19 cellular contexts compared by ENCODE assay signal in the genomic region with DNA sequence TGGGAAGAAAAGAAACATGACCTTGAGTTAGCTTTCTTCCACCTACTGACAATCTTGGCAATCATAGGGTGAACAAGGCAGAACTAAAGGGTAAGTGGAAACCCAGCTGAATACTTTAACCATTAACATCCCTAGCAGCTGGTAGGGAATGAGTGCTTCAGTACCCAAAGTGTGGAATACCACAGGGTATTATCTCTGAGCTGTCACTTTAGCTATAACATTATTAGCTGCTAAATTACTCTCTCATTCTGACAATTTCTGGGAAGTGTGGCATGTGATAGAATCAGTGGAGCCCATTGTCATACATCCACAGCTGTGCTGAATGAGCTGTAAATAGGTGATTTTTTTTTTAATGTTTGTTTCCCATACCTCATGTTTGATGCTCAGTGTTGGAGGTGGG.
DNase-seq lines count a peak whose midpoint lies in the region; ATAC-seq, FAIRE-seq and TF ChIP-seq lines count a peak whose summit lies in the region.
"Had no signal": no experiment of that assay in that cellular context is flagged by ENCODE, and none has a peak within 500 bp of the region (broad histone marks: within the 10 kb centered on the region; RNA-seq: fewer than 3 reads in every experiment).

No MANE protein-coding gene starts in this region.

- no peaks in the 10 kb centered on the region for H3K79me2 ChIP-seq in GM23338 (replicated peaks; ENCODE audit: insufficient read depth)
- no peaks in the 10 kb centered on the region for H3K79me2 ChIP-seq in endothelial cell of umbilical vein (ENCODE audit: control insufficient read depth, insufficient read depth, low read length)

- FAIRE-seq in endothelial cell of umbilical vein (lab: Jason Lieb, UNC): no peak
- FAIRE-seq: GM12891, GM18507, H1 had no signal

- H3K9ac ChIP-seq in BLaER1 (no peak overlapping the region), endothelial cell of umbilical vein (replicated peaks; ENCODE audit: extremely low read depth, insufficient read depth, low read length) (no peak overlapping the region)

- H3K9me3 ChIP-seq in BLaER1 (no peaks in the 10 kb centered on the region), endothelial cell of umbilical vein (replicated peaks; ENCODE audit: control insufficient read depth, insufficient read depth, low read length) (no peaks in the 10 kb centered on the region)

- H3K4me3 ChIP-seq in BLaER1 (no peak overlapping the region), GM23338 (no peak overlapping the region), endothelial cell of umbilical vein (replicated peaks in 1 of 3; ENCODE audit: insufficient read depth in 1 of 3, low read depth in 1 of 3, low read length in 3 of 3) (no peak overlapping the region)

- H4K20me1 ChIP-seq in BLaER1 (no peaks in the 10 kb centered on the region), GM23338 (replicated peaks; ENCODE audit: insufficient read depth) (no peaks in the 10 kb centered on the region), endothelial cell of umbilical vein (replicated peaks; ENCODE audit: control insufficient read depth, extremely low read depth, insufficient read depth, low read length) (no peaks in the 10 kb centered on the region)

- H3K9me3 Mint-ChIP-seq in GM23338: no peaks in the 10 kb centered on the region

- intact Hi-C loops in endothelial cell of umbilical vein (cut with micrococcal nuclease): no loop called here

- no peaks in the 10 kb centered on the region for H3K27me3 Mint-ChIP-seq in GM23338 (ENCODE audit: insufficient read depth, low read depth, poor library complexity)
- H3K27me3 Mint-ChIP-seq: B cell; CD4-positive, alpha-beta memory T cell had no signal

- no peak for TF ChIP-seq POLR2A in endothelial cell of umbilical vein (IDR thresholded peaks at IDR 0.05; ENCODE audit: low read depth, low read length)

- no peaks in the 10 kb centered on the region for H3K9me2 ChIP-seq in GM23338 (ENCODE audit: insufficient read depth)

- H3K27ac ChIP-seq in BLaER1 (no peak overlapping the region), GM23338 (ENCODE audit: low read depth) (no peak overlapping the region), endothelial cell of umbilical vein (ENCODE audit: insufficient read depth, low read depth, low read length) (no peak overlapping the region)

- DNase-seq in GM23338 (ENCODE audit: low spot score) (no peak), endothelial cell of umbilical vein (ENCODE audit: low read depth, low spot score) (peak; percentile 12), pons (ENCODE audit: low spot score) (peak; percentile 8), left lobe of liver (ENCODE audit: low spot score) (no peak)
- DNase-seq in activated naive CD4-positive, alpha-beta T cell treated with Interleukin-2 at 50 U/mL for 16 hours: no peak
- DNase-seq: C1 segment of cervical spinal cord; Calu3; CD4-positive, alpha-beta memory T cell; COR-L47; DMS53; DMS79 treated with DMSO at 0.1 percent for 48 hours; GF-D8; H7 had no signal

- H3K4me2 ChIP-seq in BLaER1: peak overlapping the region; percentile 14; the same call in 1 of the 2 replicates
- no peak overlapping the region for H3K4me2 ChIP-seq in GM23338
- H3K4me2 ChIP-seq in endothelial cell of umbilical vein (ENCODE audit: insufficient read depth, low read length): no peak overlapping the region

- no peaks in the 10 kb centered on the region for H3K36me3 ChIP-seq in BLaER1
- H3K36me3 ChIP-seq in GM23338 (ENCODE audit: insufficient read depth): no peaks in the 10 kb centered on the region
- H3K36me3 ChIP-seq in endothelial cell of umbilical vein (ENCODE audit: control insufficient read depth in 2 of 2, extremely low read depth in 1 of 2, insufficient read depth in 2 of 2, low read length in 2 of 2): no peaks in the 10 kb centered on the region

- peak overlapping the region; percentile 30; the same call in 1 of the 2 replicates for H2AFZ ChIP-seq in GM23338
- no peak overlapping the region for H2AFZ ChIP-seq in endothelial cell of umbilical vein (ENCODE audit: low read depth, low read length)

- dilution Hi-C loops in endothelial cell of umbilical vein (cut with MboI; ENCODE audit: extremely low pct_ligation_motif_present, low sequenced_read_pairs): no loop called here

- H3K36me3 Mint-ChIP-seq in GM23338 (ENCODE audit: low read depth): no peaks in the 10 kb centered on the region
- H3K36me3 Mint-ChIP-seq: CD4-positive, alpha-beta memory T cell had no signal

- H3K27me3 ChIP-seq in BLaER1 (no peaks in the 10 kb centered on the region), GM23338 (ENCODE audit: insufficient read depth) (no peaks in the 10 kb centered on the region), endothelial cell of umbilical vein (ENCODE audit: control insufficient read depth in 2 of 2, insufficient read depth in 2 of 2, low read length in 2 of 2) (no peaks in the 10 kb centered on the region)

- POLR2A ChIA-PET in endothelial cell of umbilical vein (lab: Charles Lee): no interaction called here

- no peaks in the 10 kb centered on the region for H3K9me1 ChIP-seq in endothelial cell of umbilical vein (replicated peaks; ENCODE audit: control insufficient read depth, extremely low read depth, insufficient read depth, low read length)

- TF ChIP-seq CTCF in GM23338 (conservative IDR thresholded peaks at IDR 0.05; ENCODE audit: low read depth in 2 of 2) (no peak), endothelial cell of umbilical vein (IDR thresholded peaks at IDR 0.05; ENCODE audit: extremely low read depth in 1 of 2, insufficient read depth in 1 of 2, low read depth in 1 of 2, low read length in 2 of 2) (no peak)

- CTCF ChIA-PET in endothelial cell of umbilical vein (lab: Charles Lee): interaction anchor here (0.9 kb wide), 1 partner anchor 11 kb away, joined by 3 read pairs; no protein-coding TSS in a partner anchor

- no peak overlapping the region for H3K27ac Mint-ChIP-seq in GM23338
- H3K27ac Mint-ChIP-seq: B cell; CD4-positive, alpha-beta memory T cell had no signal

- BruUV-seq in endothelial cell of umbilical vein (replicated peaks; lab: Mats Ljungman, UMichigan): no TSS peak

- no peak for ATAC-seq in GM23338
- no peak for ATAC-seq in GM21390 (IDR thresholded peaks at IDR 0.05; ENCODE audit: unreplicated experiment)
- ATAC-seq in left lobe of liver: no peak

- 0 out of 3 replicates have a peak, but pooled peaks cover 2% of the 10 kb centered on the region for H3K4me1 Mint-ChIP-seq in GM23338
- H3K4me1 Mint-ChIP-seq: B cell; CD4-positive, alpha-beta memory T cell had no signal

- no peaks in the 10 kb centered on the region for H3F3A ChIP-seq in GM23338 (replicated peaks; ENCODE audit: low read depth)

- no peak overlapping the region for H3K4me3 Mint-ChIP-seq in GM23338
- H3K4me3 Mint-ChIP-seq: B cell; CD4-positive, alpha-beta memory T cell had no signal

- H3K4me1 ChIP-seq in BLaER1 (peaks cover 7% of the 10 kb centered on the region; the same call in 1 of the 2 replicates), GM23338 (ENCODE audit: insufficient read depth) (no peaks in the 10 kb centered on the region), endothelial cell of umbilical vein (ENCODE audit: control insufficient read depth, extremely low read depth, insufficient read depth, low read length) (no peaks in the 10 kb centered on the region)

TF ChIP-seq in GM23338, 12 proteins besides CTCF, POLR2A, EP300 and RAD21 (continues in another document):
- TF ChIP-seq CREB1 (CRISPR knock-in tag; IDR thresholded peaks at IDR 0.05; ENCODE audit: low read depth): no peak

TF ChIP-seq in endothelial cell of umbilical vein, 7 proteins besides CTCF, POLR2A, EP300 and RAD21:
- no peak for TF ChIP-seq JUN (IDR thresholded peaks at IDR 0.05; ENCODE audit: borderline replicate concordance, insufficient read depth, insufficient read length, low read depth)
- no peak for TF ChIP-seq EZH2 (IDR thresholded peaks at IDR 0.05; ENCODE audit: borderline replicate concordance, low read depth, low read length, severe bottlenecking)
- TF ChIP-seq FOS (IDR thresholded peaks at IDR 0.05; ENCODE audit: borderline replicate concordance, insufficient read depth, low read length): no peak
- TF ChIP-seq, protein P1, sequence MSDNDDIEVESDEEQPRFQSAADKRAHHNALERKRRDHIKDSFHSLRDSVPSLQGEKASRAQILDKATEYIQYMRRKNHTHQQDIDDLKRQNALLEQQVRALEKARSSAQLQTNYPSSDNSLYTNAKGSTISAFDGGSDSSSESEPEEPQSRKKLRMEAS (IDR thresholded peaks at IDR 0.05; ENCODE audit: insufficient read depth, insufficient read length): no peak
- no peak for TF ChIP-seq POLR2AphosphoS5 (IDR thresholded peaks at IDR 0.05; ENCODE audit: insufficient read depth, low read depth, low read length)
- TF ChIP-seq MYC (IDR thresholded peaks at IDR 0.05; ENCODE audit: low read depth, low read length): no peak
- no peak for TF ChIP-seq GATA2 (IDR thresholded peaks at IDR 0.05; ENCODE audit: insufficient read depth, insufficient read length, low read depth, low read length)

Comparison
In these comparisons a context has a peak if more than half of its experiments do, and no peak if none do; other contexts are left out.
1. DNase-seq: peak in endothelial cell of umbilical vein (single experiment) and pons (single experiment); none in GM23338 (single experiment), left lobe of liver (single experiment) and activated naive CD4-positive, alpha-beta T cell treated with Interleukin-2 at 50 U/mL for 16 hours (single experiment).